In the genomic region with DNA sequence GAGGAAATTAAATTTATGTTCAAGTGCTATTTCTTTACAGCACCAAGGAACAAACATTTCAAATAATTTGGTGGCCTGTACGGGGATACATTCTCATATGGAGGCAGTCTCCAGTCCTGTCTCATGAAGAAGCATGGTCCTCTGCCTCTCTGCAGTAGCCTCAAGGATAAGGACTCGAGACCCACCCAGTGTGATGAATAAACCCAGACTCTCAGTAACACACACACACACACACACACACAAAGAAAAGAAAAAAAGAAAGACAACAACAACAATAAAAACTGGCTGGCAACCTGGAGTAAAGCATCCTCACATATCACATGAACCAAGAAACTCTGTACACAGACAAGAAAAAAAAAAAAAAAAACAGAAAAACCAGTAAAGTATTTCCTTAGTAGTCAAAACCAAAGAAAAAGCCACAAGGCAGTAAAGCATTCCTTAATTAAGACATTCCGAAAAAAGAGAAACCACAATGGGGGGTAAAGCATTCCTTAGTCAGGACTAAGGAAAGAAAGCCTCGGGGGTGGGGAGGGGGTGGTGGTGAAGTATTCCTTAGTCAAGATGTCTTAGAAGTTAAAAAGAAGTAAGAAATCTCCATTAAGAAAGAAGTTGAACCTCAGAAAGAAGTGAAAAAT, we compare ENCODE assay signal across 12 cellular contexts. TPM values are rescaled to one million over a fixed set of nuclear protein-coding genes. Genes with fewer than 3 reads are reported as not detected.
A peak's percentile ranks its signal among the peaks of the same experiment; 100 is the strongest.
DNase-seq lines count a peak whose midpoint lies in the region; ATAC-seq and TF ChIP-seq lines count a peak whose summit lies in the region.
"Had no signal": no experiment of that assay in that cellular context is flagged by ENCODE, and none has a peak within 500 bp of the region (broad histone marks: within the 10 kb centered on the region; RNA-seq: fewer than 3 reads in every experiment).

No MANE protein-coding gene starts in this region.

- no peaks in the 10 kb centered on the region for H3K27me3 ChIP-seq in ovary

- intact Hi-C loops in ovary (cut with DNase I): loop anchor here in 2 of 4 donors (5.0 to 10.0 kb wide), 3 partner anchors 75 to 255 kb away; no protein-coding TSS in a partner anchor

- WGBS in ovary, 3 donors: 20 to 34% (median 27%) methylated on average over 4 of the region's 4 CpGs

- TF ChIP-seq EP300 in ovary (IDR thresholded peaks at IDR 0.05): no peak

- no peak for TF ChIP-seq POLR2A in ovary (IDR thresholded peaks at IDR 0.05)

- no peak overlapping the region for H3K4me3 ChIP-seq in ovary

- DNase-seq in COLO829 (ENCODE audit: low spot score) (peak; percentile 24), fibroblast of peridontal ligament (ENCODE audit: extremely low read depth) (peak; percentile 95), ovary (no peak), GM19238 (ENCODE audit: insufficient read length, low spot score) (no peak), NCI-H146 treated with DMSO at 0.1 percent for 48 hours (lab: John Stamatoyannopoulos, UW; ENCODE audit: unreplicated experiment) (no peak), NCI-H526 (lab: John Stamatoyannopoulos, UW) (no peak)
- no peak for DNase-seq in effector CD8-positive, alpha-beta T cell (lab: John Stamatoyannopoulos, UW)
- DNase-seq: erythroblast; NK-92 treated with Interleukin-12 subunit alpha and Interleukin-12 subunit beta, amount 100 ng/mL, for 24 hours; stimulated activated CD4-positive, alpha-beta T cell treated with anti-CD3 and anti-CD28 coated beads, Interleukin-12 subunit alpha, Interleukin-12 subunit beta, amount 100 ng/mL, for 4 hours had no signal

- no peak for TF ChIP-seq CTCF in ovary (IDR thresholded peaks at IDR 0.05)

- no peaks in the 10 kb centered on the region for H3K9me3 ChIP-seq in ovary

- ATAC-seq in SK-N-SH treated with all-trans-retinoic acid at 6 μM for 48 hours: peak; percentile 77

- H3K36me3 ChIP-seq in ovary: no peaks in the 10 kb centered on the region

- H3K27ac ChIP-seq in ovary: peak overlapping the region; percentile 51 to 68

- peaks cover 11% of the 10 kb centered on the region for H3K4me1 ChIP-seq in ovary (ENCODE audit: insufficient read depth)

TF ChIP-seq in SK-N-SH treated with all-trans-retinoic acid at 6 μM for 48 hours, 23 proteins besides CTCF, POLR2A, EP300 and RAD21:
- TF ChIP-seq TOX (CRISPR knock-in tag; IDR thresholded peaks at IDR 0.05; ENCODE audit: borderline replicate concordance): no peak
- TF ChIP-seq CSDC2 (CRISPR knock-in tag; IDR thresholded peaks at IDR 0.05): no peak
- no peak for TF ChIP-seq POU6F1 (CRISPR knock-in tag; IDR thresholded peaks at IDR 0.05; ENCODE audit: borderline replicate concordance, low read depth)
- no peak for TF ChIP-seq ARNTL (CRISPR knock-in tag; IDR thresholded peaks at IDR 0.05; ENCODE audit: borderline replicate concordance, low read depth)
- TF ChIP-seq TSHZ2 (CRISPR knock-in tag; IDR thresholded peaks at IDR 0.05): no peak
- TF ChIP-seq BACH2 (CRISPR knock-in tag; IDR thresholded peaks at IDR 0.05; ENCODE audit: borderline replicate concordance): no peak
- TF ChIP-seq PPARA (CRISPR knock-in tag; IDR thresholded peaks at IDR 0.05; ENCODE audit: borderline replicate concordance): no peak
- no peak for TF ChIP-seq ESRRG (CRISPR knock-in tag; IDR thresholded peaks at IDR 0.05)
- TF ChIP-seq ZNF8 (CRISPR knock-in tag; IDR thresholded peaks at IDR 0.05): no peak
- no peak for TF ChIP-seq RARB (CRISPR knock-in tag; IDR thresholded peaks at IDR 0.05)
- TF ChIP-seq ISL1 (CRISPR knock-in tag; IDR thresholded peaks at IDR 0.05): no peak
- no peak for TF ChIP-seq CSRNP3 (CRISPR knock-in tag; IDR thresholded peaks at IDR 0.05)
- no peak for TF ChIP-seq TCF4 (CRISPR knock-in tag; IDR thresholded peaks at IDR 0.05; ENCODE audit: borderline replicate concordance)
- no peak for TF ChIP-seq SNAI2 (CRISPR knock-in tag; IDR thresholded peaks at IDR 0.05)
- no peak for TF ChIP-seq ZFP30 (CRISPR knock-in tag; IDR thresholded peaks at IDR 0.05)
- TF ChIP-seq ZFP3 (CRISPR knock-in tag; IDR thresholded peaks at IDR 0.05): no peak
- no peak for TF ChIP-seq ZNF565 (CRISPR knock-in tag; conservative IDR thresholded peaks at IDR 0.05; ENCODE audit: low read depth)

RNA-seq across cellular contexts. Expression of gene FMO1, which starts 28.4 kb away (rescaled TPM):
- total RNA-seq in ovary: 10 to 100 TPM in 2 of 7 donors, 1 to 10 TPM in 4, not detected in 1; 4.1 to 15.0 (median 5.8) TPM
- 10 to 100 TPM in 1 of 2 donors, 1 to 10 TPM in 1; 3.8 to 32.2 TPM for polyA plus RNA-seq in ovary
- total RNA-seq: activated CD8-positive, alpha-beta memory T cell treated with anti-CD3 and anti-CD28 coated beads for 36 hours had no signal

RNA-seq across cellular contexts. Expression of gene FMO2, which starts 34.8 kb away (rescaled TPM):
- 10 to 100 TPM in 1 of 7 donors, 1 to 10 TPM in 6; 1.6 to 11.3 (median 5.5) TPM for total RNA-seq in ovary
- polyA plus RNA-seq in ovary: 10 to 100 TPM in 1 of 2 donors, 1 to 10 TPM in 1; 5.8 to 12.8 TPM
- total RNA-seq: activated CD8-positive, alpha-beta memory T cell treated with anti-CD3 and anti-CD28 coated beads for 36 hours had no signal

Comparison
In these comparisons a context has a peak if more than half of its experiments do, and no peak if none do; other contexts are left out.
1. DNase-seq: peak in COLO829 (single experiment) and fibroblast of peridontal ligament (single experiment); none in ovary (0 of 5), GM19238 (single experiment), effector CD8-positive, alpha-beta T cell (single experiment), NCI-H146 treated with DMSO at 0.1 percent for 48 hours (single experiment) and NCI-H526 (0 of 2).